In genomic region chr1:26289158-26290059, GRCh38 we compare ENCODE assay signal across 9 cellular contexts. TPM values are rescaled to one million over a fixed set of nuclear protein-coding genes. Genes with fewer than 3 reads are reported as not detected.
DNase-seq lines count a peak whose midpoint lies in the region; ATAC-seq and TF ChIP-seq lines count a peak whose summit lies in the region.
"Had no signal": no experiment of that assay in that cellular context is flagged by ENCODE, and none has a peak within 500 bp of the region (broad histone marks: within the 10 kb centered on the region; RNA-seq: fewer than 3 reads in every experiment).

No MANE protein-coding gene starts in this region.

- peak overlapping the region; percentile 94 for H3K27ac Mint-ChIP-seq in activated naive CD4-positive, alpha-beta T cell treated with anti-CD3 and anti-CD28 coated beads, Interleukin-2, amount 50 U/mL, for 24 hours
- peak overlapping the region in 3 of 5 experiments; percentile 41 to 72 (median 68) for H3K27ac Mint-ChIP-seq in brain
- no peak overlapping the region for H3K27ac Mint-ChIP-seq in Caco-2 (ENCODE audit: unreplicated experiment)

- peaks cover 30% of the 10 kb centered on the region for H3K4me1 ChIP-seq in psoas muscle
- peaks cover 10% of the 10 kb centered on the region for H3K4me1 ChIP-seq in Caco-2

- ATAC-seq in psoas muscle = no peak

- WGBS in psoas muscle, 3 donors = 84 to 90% (median 87%) methylated on average over 21 of the region's 21 CpGs

- H3K4me3 Mint-ChIP-seq in activated naive CD4-positive, alpha-beta T cell treated with anti-CD3 and anti-CD28 coated beads, Interleukin-2, amount 50 U/mL, for 24 hours = peak overlapping the region; percentile 51
- no peak overlapping the region for H3K4me3 Mint-ChIP-seq in brain
- no peak overlapping the region for H3K4me3 Mint-ChIP-seq in Caco-2 (ENCODE audit: unreplicated experiment)

- in situ Hi-C loops in G401 (cut with HindIII; ENCODE audit: low sequenced_read_pairs) = no loop called here

- H3K36me3 ChIP-seq in psoas muscle (ENCODE audit: insufficient read depth in 1 of 2, low read depth in 1 of 2) = no peaks in the 10 kb centered on the region
- H3K36me3 ChIP-seq in Caco-2 (ENCODE audit: control insufficient read depth, insufficient read depth, low read length) = no peaks in the 10 kb centered on the region

- DNase-seq in activated naive CD4-positive, alpha-beta T cell (lab: John Stamatoyannopoulos, UW) = no peak
- DNase-seq in NB4 (ENCODE audit: low read depth) (peak; percentile 97), psoas muscle (peak in 1 of 2 donors; percentile 59), G401 (ENCODE audit: low spot score) (no peak), Caco-2 (no peak), SK-N-DZ (ENCODE audit: low spot score) (no peak)

- H3K4me3 ChIP-seq in NB4 (ENCODE audit: low read depth, low read length) = no peak overlapping the region
- no peak overlapping the region for H3K4me3 ChIP-seq in psoas muscle
- H3K4me3 ChIP-seq in Caco-2 (ENCODE audit: low read depth, low read length) = no peak overlapping the region

- POLR2A ChIA-PET in Caco-2 (lab: Charles Lee) = no interaction called here

- H3K9me3 ChIP-seq in psoas muscle = no peaks in the 10 kb centered on the region
- H3K9me3 ChIP-seq in Caco-2 = no peaks in the 10 kb centered on the region

- H3K27ac ChIP-seq in psoas muscle = peak overlapping the region; percentile 36
- H3K27ac ChIP-seq: VCaP had no signal

- H3K27me3 ChIP-seq in psoas muscle (ENCODE audit: insufficient read depth in 3 of 3, low read length in 2 of 3) (no peaks in the 10 kb centered on the region), Caco-2 (replicated peaks; ENCODE audit: control insufficient read depth, insufficient read depth, low read length) (no peaks in the 10 kb centered on the region)

- CTCF ChIA-PET in Caco-2 (lab: Charles Lee) = interaction anchor here (0.7 kb wide), 1 partner anchor 116 kb away, joined by 3 read pairs; no protein-coding TSS in a partner anchor

- TF ChIP-seq POLR2A in NB4 (IDR thresholded peaks at IDR 0.05; ENCODE audit: extremely low read depth, insufficient read length) = no peak

- H3K27me3 Mint-ChIP-seq in activated naive CD4-positive, alpha-beta T cell treated with anti-CD3 and anti-CD28 coated beads, Interleukin-2, amount 50 U/mL, for 24 hours = no peaks in the 10 kb centered on the region
- H3K27me3 Mint-ChIP-seq in brain (no peaks in the 10 kb centered on the region), Caco-2 (ENCODE audit: insufficient read depth, unreplicated experiment) (no peaks in the 10 kb centered on the region)

- peaks cover 3% of the 10 kb centered on the region for H3K36me3 Mint-ChIP-seq in activated naive CD4-positive, alpha-beta T cell treated with anti-CD3 and anti-CD28 coated beads, Interleukin-2, amount 50 U/mL, for 24 hours
- H3K36me3 Mint-ChIP-seq in brain (no peaks in the 10 kb centered on the region), Caco-2 (ENCODE audit: insufficient read depth, unreplicated experiment) (peaks cover 11% of the 10 kb centered on the region)

- no peaks in the 10 kb centered on the region for H3K9me3 Mint-ChIP-seq in activated naive CD4-positive, alpha-beta T cell treated with anti-CD3 and anti-CD28 coated beads, Interleukin-2, amount 50 U/mL, for 24 hours
- H3K9me3 Mint-ChIP-seq in brain (peaks cover 0 to 2% (median 0%) of the 10 kb centered on the region in 5 experiments), Caco-2 (ENCODE audit: unreplicated experiment) (no peaks in the 10 kb centered on the region)

- no TSS peak for BruUV-seq in Caco-2 (replicated peaks; lab: Mats Ljungman, UMichigan)

- H3K4me1 Mint-ChIP-seq in activated naive CD4-positive, alpha-beta T cell treated with anti-CD3 and anti-CD28 coated beads, Interleukin-2, amount 50 U/mL, for 24 hours = peaks cover 86% of the 10 kb centered on the region
- H3K4me1 Mint-ChIP-seq in brain (peaks cover 46% of the 10 kb centered on the region), Caco-2 (ENCODE audit: low read depth, unreplicated experiment) (peaks cover 8% of the 10 kb centered on the region)

- no peak for TF ChIP-seq CTCF in NB4 (IDR thresholded peaks at IDR 0.05; ENCODE audit: low read depth, low read length)
- no peak for TF ChIP-seq CTCF in brain (conservative IDR thresholded peaks at IDR 0.05)
- no peak for TF ChIP-seq CTCF in psoas muscle (IDR thresholded peaks at IDR 0.05)
- TF ChIP-seq CTCF in Caco-2 (IDR thresholded peaks at IDR 0.05; ENCODE audit: insufficient read depth in 1 of 2, low read depth in 1 of 2, low read length in 1 of 2, severe bottlenecking in 1 of 2, unreplicated experiment in 1 of 2) = no peak

- intact Hi-C loops in psoas muscle (cut with DNase I) (no loop called here), Caco-2 (cut with micrococcal nuclease; ENCODE audit: unreplicated experiment) (no loop called here)

RNA-seq across cellular contexts. Expression of gene SH3BGRL3, which starts 9.5 kb away (rescaled TPM):
- 278 TPM for polyA plus RNA-seq in brain (ENCODE audit: insufficient read depth, low read depth, low replicate concordance)
- 10 to 100 TPM; 21.4 to 30.6 (median 22.6) TPM for total RNA-seq in psoas muscle
- 10 to 100 TPM; 10.9 to 78.1 (median 18.2) TPM for polyA plus RNA-seq in psoas muscle
- total RNA-seq in G401 (2014; rRNA removed; shearing (Covaris generic)) = 5.0 and 7.4 TPM in 2 replicates
- 73.4 and 74.3 TPM in 2 replicates for total RNA-seq in Caco-2 (2022)
- 9.1 and 15.6 TPM in 2 replicates for polyA plus RNA-seq in SK-N-DZ (2014; cell fraction: cytosol; rRNA removed)
- polyA plus RNA-seq in SK-N-DZ (2014; cell fraction: nucleus; rRNA removed) = 4.0 and 8.9 TPM in 2 replicates

RNA-seq across cellular contexts. Expression of gene UBXN11, which starts 17.0 kb away (rescaled TPM):
- polyA plus RNA-seq in brain (ENCODE audit: insufficient read depth, low read depth, low replicate concordance) (31.6 TPM), psoas muscle (1 to 10 TPM; 3.9 to 6.8 (median 5.8) TPM)
- total RNA-seq in psoas muscle (1 to 10 TPM; 3.5 to 7.0 (median 3.9) TPM), Caco-2 (2022) (12.5 TPM in 2 replicates)
- 21.0 and 27.3 TPM in 2 replicates for total RNA-seq in G401 (2014; rRNA removed; shearing (Covaris generic))
- 4.8 and 5.1 TPM in 2 replicates for polyA plus RNA-seq in SK-N-DZ (2014; cell fraction: cytosol; rRNA removed)
- 52.0 and 62.5 TPM in 2 replicates for polyA plus RNA-seq in SK-N-DZ (2014; cell fraction: nucleus; rRNA removed)

RNA-seq across cellular contexts. Expression of gene CD52, which starts 28.3 kb away (rescaled TPM):
- 3.6 TPM for polyA plus RNA-seq in brain (ENCODE audit: insufficient read depth, low read depth, low replicate concordance)
- total RNA-seq in psoas muscle = 1 to 10 TPM; 2.1 to 4.2 (median 4.1) TPM
- polyA plus RNA-seq in psoas muscle = 1 to 10 TPM; 2.9 to 3.9 (median 3.6) TPM
- 0.55 and 2.3 TPM in 2 replicates for total RNA-seq in G401 (2014; rRNA removed; shearing (Covaris generic))
- not detected in 2 replicates for total RNA-seq in Caco-2 (2022)
- polyA plus RNA-seq in SK-N-DZ (2014; cell fraction: cytosol; rRNA removed) = not detected in 2 replicates
- polyA plus RNA-seq in SK-N-DZ (2014; cell fraction: nucleus; rRNA removed) = not detected in 2 replicates

RNA-seq across cellular contexts. Expression of gene CEP85, which starts 55.4 kb away (rescaled TPM):
- 32.8 TPM for polyA plus RNA-seq in brain (ENCODE audit: insufficient read depth, low read depth, low replicate concordance)
- 10 to 100 TPM; 16.0 to 52.5 (median 41.1) TPM for total RNA-seq in psoas muscle
- 10 to 100 TPM; 14.8 to 24.2 (median 18.0) TPM for polyA plus RNA-seq in psoas muscle
- 16.7 and 19.1 TPM in 2 replicates for total RNA-seq in G401 (2014; rRNA removed; shearing (Covaris generic))
- total RNA-seq in Caco-2 (2022) = 19.7 and 22.4 TPM in 2 replicates
- polyA plus RNA-seq in SK-N-DZ (2014; cell fraction: cytosol; rRNA removed) = 34.0 and 39.5 TPM in 2 replicates
- 75.2 and 82.4 TPM in 2 replicates for polyA plus RNA-seq in SK-N-DZ (2014; cell fraction: nucleus; rRNA removed)
